ENCODE assay signal across 8 cellular contexts in genomic region chr5:44388504-44389409, GRCh38. TPM values are rescaled to one million over a fixed set of nuclear protein-coding genes. Genes with fewer than 3 reads are reported as not detected.
A peak's percentile ranks its signal among the peaks of the same experiment; 100 is the strongest.
DNase-seq lines count a peak whose midpoint lies in the region; ATAC-seq and TF ChIP-seq lines count a peak whose summit lies in the region.

No MANE protein-coding gene starts in this region.

- peaks cover 39% of the 10 kb centered on the region for H3K27me3 Mint-ChIP-seq in activated T-helper 17 cell treated with anti-CD3 and anti-CD28 coated beads, Interleukin-2, amount 50 U/mL, for 72 hours

- no peak overlapping the region for H3K23ac ChIP-seq in neuronal stem cell (ENCODE audit: low read depth, low read length, poor library complexity)

- H3K4me3 Mint-ChIP-seq in activated T-helper 17 cell treated with anti-CD3 and anti-CD28 coated beads, Interleukin-2, amount 50 U/mL, for 72 hours = no peak overlapping the region

- H3K4me3 ChIP-seq in AG10803 (ENCODE audit: low read length) (peak overlapping the region; percentile 54), PC-9 (no peak overlapping the region; the same call in 1 of the 2 replicates), fibroblast of pulmonary artery (replicated peaks; ENCODE audit: low read depth, low read length) (peak overlapping the region; percentile 45), neuronal stem cell (ENCODE audit: low read length in 2 of 2) (peak overlapping the region; percentile 63 to 74)

- H3K79me2 ChIP-seq in PC-9 (ENCODE audit: low read depth) = no peaks in the 10 kb centered on the region

- CTCF ChIA-PET in PC-9 (lab: Charles Lee) = no interaction called here

- no TSS peak for BruUV-seq in PC-9 (replicated peaks; lab: Mats Ljungman, UMichigan)

- no peaks in the 10 kb centered on the region for H3F3A ChIP-seq in PC-9 (ENCODE audit: insufficient read depth, low read depth)

- H2AK5ac ChIP-seq in neuronal stem cell (ENCODE audit: low read depth, low read length) = no peak overlapping the region

- no peak overlapping the region for H3K14ac ChIP-seq in neuronal stem cell (ENCODE audit: low read length)

- no peak overlapping the region for H3K27ac Mint-ChIP-seq in activated T-helper 17 cell treated with anti-CD3 and anti-CD28 coated beads, Interleukin-2, amount 50 U/mL, for 72 hours

- H2AFZ ChIP-seq in PC-9 (0 out of 2 replicates have a peak overlapping the region, but pooled peaks have one; percentile 10), neuronal stem cell (ENCODE audit: low read length) (peak overlapping the region; percentile 92)

- H3K27me3 ChIP-seq in PC-9 (ENCODE audit: insufficient read depth, low read depth) = peaks cover 45% of the 10 kb centered on the region
- no peaks in the 10 kb centered on the region for H3K27me3 ChIP-seq in neuronal stem cell (ENCODE audit: control insufficient read depth in 3 of 3, insufficient read depth in 3 of 3, low read depth in 1 of 3, low read length in 3 of 3)

- no CpG with 5 or more reads among the region's 30 CpGs for WGBS in neuronal stem cell (ENCODE audit: extremely low coverage in 2 of 2, insufficient read length in 2 of 2, insufficient replicate concordance in 1 of 2), 2 donors

- H4K91ac ChIP-seq in neuronal stem cell (ENCODE audit: low read depth, low read length, poor library complexity) = no peak overlapping the region

- peak overlapping the region; percentile 34 for H2BK15ac ChIP-seq in neuronal stem cell (ENCODE audit: low read length)

- H3K4ac ChIP-seq in neuronal stem cell (ENCODE audit: low read length) = no peak overlapping the region

- ATAC-seq in activated T-helper 17 cell treated with anti-CD3 and anti-CD28 coated beads, Interleukin-2, amount 50 U/mL, for 72 hours (replicated peaks) = no peak

- peak overlapping the region; percentile 33 for H3K4me2 ChIP-seq in PC-9
- peak overlapping the region; percentile 93 for H3K4me2 ChIP-seq in neuronal stem cell (ENCODE audit: insufficient read depth, low read length, poor library complexity, severe bottlenecking)

- H3K36me3 ChIP-seq in PC-9 (ENCODE audit: low read depth) (no peaks in the 10 kb centered on the region), neuronal stem cell (replicated peaks in 1 of 2; ENCODE audit: control insufficient read depth in 2 of 2, insufficient read depth in 2 of 2, low read length in 2 of 2) (no peaks in the 10 kb centered on the region)

- H3K18ac ChIP-seq in neuronal stem cell (ENCODE audit: low read length) = peak overlapping the region; percentile 78

- H2BK12ac ChIP-seq in neuronal stem cell (ENCODE audit: low read length) = peak overlapping the region; percentile 35

- no peaks in the 10 kb centered on the region for H3K9me2 ChIP-seq in PC-9 (ENCODE audit: insufficient read depth)

- H3K79me1 ChIP-seq in neuronal stem cell (ENCODE audit: low read depth, low read length) = no peaks in the 10 kb centered on the region

- H3K4me1 ChIP-seq in PC-9 (replicated peaks; ENCODE audit: insufficient read depth) (no peaks in the 10 kb centered on the region), neuronal stem cell (ENCODE audit: control insufficient read depth in 2 of 2, insufficient read depth in 1 of 2, low read depth in 1 of 2, low read length in 2 of 2) (peaks cover 11 to 32% of the 10 kb centered on the region in 2 donors)

- no peak for TF ChIP-seq CTCF in AG10803 (conservative IDR thresholded peaks at IDR 0.05; ENCODE audit: low read length)
- no peak for TF ChIP-seq CTCF in PC-9 (conservative IDR thresholded peaks at IDR 0.05)
- no peak for TF ChIP-seq CTCF in fibroblast of pulmonary artery (IDR thresholded peaks at IDR 0.05; ENCODE audit: low read length, missing control alignments)

- H4K8ac ChIP-seq in neuronal stem cell (ENCODE audit: low read depth, low read length) = no peak overlapping the region

- peak overlapping the region; percentile 68 for H3K9ac ChIP-seq in neuronal stem cell (ENCODE audit: low read depth, low read length, poor library complexity)

- H4K20me1 ChIP-seq in PC-9 (ENCODE audit: insufficient read depth) = no peaks in the 10 kb centered on the region; the same call in 1 of the 2 replicates

- H3K36me3 Mint-ChIP-seq in activated T-helper 17 cell treated with anti-CD3 and anti-CD28 coated beads, Interleukin-2, amount 50 U/mL, for 72 hours (ENCODE audit: low read depth) = no peaks in the 10 kb centered on the region

- H3K9me3 ChIP-seq in PC-9 (ENCODE audit: insufficient read depth, low read depth) = no peaks in the 10 kb centered on the region
- H3K9me3 ChIP-seq in neuronal stem cell (replicated peaks in 1 of 2; ENCODE audit: control insufficient read depth in 2 of 2, insufficient read depth in 1 of 2, low read depth in 1 of 2, low read length in 2 of 2) = no peaks in the 10 kb centered on the region

- peak overlapping the region; percentile 88 for H2BK5ac ChIP-seq in neuronal stem cell (ENCODE audit: low read length)

- H3K4me1 Mint-ChIP-seq in activated T-helper 17 cell treated with anti-CD3 and anti-CD28 coated beads, Interleukin-2, amount 50 U/mL, for 72 hours = no peaks in the 10 kb centered on the region

- H3K9me3 Mint-ChIP-seq in activated T-helper 17 cell treated with anti-CD3 and anti-CD28 coated beads, Interleukin-2, amount 50 U/mL, for 72 hours = no peaks in the 10 kb centered on the region

- peak; percentile 9 for DNase-seq in AG10803 (ENCODE audit: low read depth)
- no peak for DNase-seq in PC-9
- DNase-seq in fibroblast of pulmonary artery (ENCODE audit: low read depth) = peak; percentile 3
- DNase-seq in neuronal stem cell (ENCODE audit: low spot score) = no peak
- DNase-seq in cerebellar cortex (ENCODE audit: low spot score) = no peak
- DNase-seq in KG1 (lab: John Stamatoyannopoulos, UW) = no peak
- DNase-seq in effector CD4-positive, alpha-beta T cell = no peak

- intact Hi-C loops in PC-9 (cut with micrococcal nuclease; ENCODE audit: unreplicated experiment) = loop anchor here (2.0 kb wide), 1 partner anchor 36 kb away; no protein-coding TSS in a partner anchor

- POLR2A ChIA-PET in PC-9 (lab: Charles Lee; ENCODE audit: unreplicated experiment) = no interaction called here

- no peak overlapping the region for H3K27ac ChIP-seq in PC-9
- H3K27ac ChIP-seq in neuronal stem cell (replicated peaks; ENCODE audit: low read length) = peak overlapping the region; percentile 52

- no peak overlapping the region for H2BK120ac ChIP-seq in neuronal stem cell (ENCODE audit: low read depth, low read length)

RNA-seq across cellular contexts. Expression of gene FGF10, which starts 0.5 kb away (rescaled TPM):
- not detected in 2 replicates for total RNA-seq in PC-9 (2021)
- polyA plus RNA-seq in neuronal stem cell (2013, experiment 1 of 2) = 2.7 TPM
- 3.0 TPM for polyA plus RNA-seq in neuronal stem cell (2013, experiment 2 of 2)
- total RNA-seq in activated T-helper 17 cell treated with anti-CD3 and anti-CD28 coated beads, Interleukin-2, amount 50 U/mL, for 72 hours = not detected

Comparison
In these comparisons a context has a peak if more than half of its experiments do, and no peak if none do; other contexts are left out.
1. DNase-seq: peak in AG10803 (single experiment) and fibroblast of pulmonary artery (single experiment); none in PC-9 (0 of 2), neuronal stem cell (single experiment), cerebellar cortex (single experiment), KG1 (single experiment) and effector CD4-positive, alpha-beta T cell (single experiment).